In genomic region chr9:105405514-105406131, GRCh38 we compare ENCODE assay signal across 8 cellular contexts. TPM values are rescaled to one million over a fixed set of nuclear protein-coding genes. Genes with fewer than 3 reads are reported as not detected.
DNase-seq lines count a peak whose midpoint lies in the region; ATAC-seq and TF ChIP-seq lines count a peak whose summit lies in the region.

No MANE protein-coding gene starts in this region.

- peak; percentile 16 to 25 for DNase-seq in activated CD8-positive, alpha-beta memory T cell treated with anti-CD3 and anti-CD28 coated beads for 1 hour (ENCODE audit: extremely low read depth in 1 of 2, low read depth in 1 of 2)
- DNase-seq in activated CD8-positive, alpha-beta memory T cell treated with anti-CD3 and anti-CD28 coated beads, Interleukin-2, amount 50 U/mL, for 48 hours = no peak
- DNase-seq in SJSA1 (ENCODE audit: low read depth in 1 of 2, low spot score in 2 of 2) (peak; percentile 60 to 83), astrocyte of the cerebellum (ENCODE audit: low read depth) (peak; percentile 34), left colon (no peak), NCI-H146 treated with DMSO at 0.1 percent for 48 hours (lab: John Stamatoyannopoulos, UW; ENCODE audit: unreplicated experiment) (no peak)
- peak; percentile 12 to 26 for DNase-seq in stimulated activated CD8-positive, alpha-beta memory T cell treated with anti-CD3 and anti-CD28 coated beads, Interleukin-7, amount 100 ng/mL, for 4 hours (ENCODE audit: low read depth in 2 of 2)

- no peaks in the 10 kb centered on the region for H3K36me3 ChIP-seq in SJSA1

- intact Hi-C loops in left colon (cut with DNase I, micrococcal nuclease) = no loop called here

- no peaks in the 10 kb centered on the region for H3K9me3 ChIP-seq in SJSA1 (replicated peaks)

- peak; percentile 91 for ATAC-seq in HG03108 (IDR thresholded peaks at IDR 0.05; ENCODE audit: unreplicated experiment)
- ATAC-seq in left colon = no peak

- no peak for TF ChIP-seq CTCF in astrocyte of the cerebellum (IDR thresholded peaks at IDR 0.05; ENCODE audit: low read depth, low read length, missing control alignments)

- H3K27me3 ChIP-seq in SJSA1 (replicated peaks) = no peaks in the 10 kb centered on the region

- H3K4me3 ChIP-seq in SJSA1 (no peak overlapping the region), astrocyte of the cerebellum (ENCODE audit: low read depth, low read length) (no peak overlapping the region)

- H3K4me1 ChIP-seq in SJSA1 (replicated peaks) = peaks cover 22% of the 10 kb centered on the region

- in situ Hi-C loops in astrocyte of the cerebellum (cut with HindIII; ENCODE audit: low sequenced_read_pairs) = loop anchor here (25.0 kb wide), 1 partner anchor 543 kb away; no protein-coding TSS in a partner anchor

- H3K27ac ChIP-seq in SJSA1 = peak overlapping the region; percentile 42

RNA-seq across cellular contexts. Expression of gene FSD1L, which starts 42.2 kb away (rescaled TPM):
- total RNA-seq in SJSA1 (2014; rRNA removed; shearing (Covaris generic)) = 2.2 and 3.0 TPM in 2 replicates
- 1 to 10 TPM; 3.8 to 7.8 TPM for total RNA-seq in left colon

Comparison
In these comparisons a context has a peak if more than half of its experiments do, and no peak if none do; other contexts are left out.
1. DNase-seq: peak in activated CD8-positive, alpha-beta memory T cell treated with anti-CD3 and anti-CD28 coated beads for 1 hour (2 of 2), SJSA1 (2 of 2), astrocyte of the cerebellum (single experiment) and stimulated activated CD8-positive, alpha-beta memory T cell treated with anti-CD3 and anti-CD28 coated beads, Interleukin-7, amount 100 ng/mL, for 4 hours (2 of 2); none in activated CD8-positive, alpha-beta memory T cell treated with anti-CD3 and anti-CD28 coated beads, Interleukin-2, amount 50 U/mL, for 48 hours (single experiment), left colon (0 of 2) and NCI-H146 treated with DMSO at 0.1 percent for 48 hours (single experiment).